ENCODE assay signal across 8 cellular contexts in genomic region chr2:112941753-112942653, GRCh38. TPM values are rescaled to one million over a fixed set of nuclear protein-coding genes. Genes with fewer than 3 reads are reported as not detected.
A peak's percentile ranks its signal among the peaks of the same experiment; 100 is the strongest.
DNase-seq lines count a peak whose midpoint lies in the region; ATAC-seq lines count a peak whose summit lies in the region.

No MANE protein-coding gene starts in this region.

- ATAC-seq in GM18511 (IDR thresholded peaks at IDR 0.05; ENCODE audit: unreplicated experiment) (peak; percentile 80), HG03060 (IDR thresholded peaks at IDR 0.05; ENCODE audit: low read depth, unreplicated experiment) (peak; percentile 52)

- DNase-seq in AG20443 (ENCODE audit: low spot score): peak; percentile 86
- DNase-seq in NCI-H2227 (lab: John Stamatoyannopoulos, UW; ENCODE audit: unreplicated experiment): peak; percentile 88
- peak; percentile 37 to 69 for DNase-seq in activated CD4-positive, alpha-beta T cell treated with anti-CD3 and anti-CD28 coated beads for 24 hours (ENCODE audit: low read depth in 2 of 2)
- DNase-seq in dedifferentiated amniotic fluid mesenchymal stem cell (ENCODE audit: extremely low spot score): peak; percentile 55
- peak; percentile 81 to 83 for DNase-seq in lung microvascular endothelial cell (ENCODE audit: low read depth in 2 of 2)
- peak; percentile 47 to 51 for DNase-seq in stimulated activated CD8-positive, alpha-beta memory T cell treated with anti-CD3 and anti-CD28 coated beads, Interleukin-15, amount 100 ng/mL, for 48 hours (ENCODE audit: low read depth in 2 of 2)

RNA-seq across cellular contexts. Expression of gene IL37, which starts 31.0 kb away (rescaled TPM):
- not detected in 2 replicates for total RNA-seq in lung microvascular endothelial cell

RNA-seq across cellular contexts. Expression of gene IL36G, which starts 35.8 kb away (rescaled TPM):
- not detected in 2 replicates for total RNA-seq in lung microvascular endothelial cell

Comparison
In these comparisons a context has a peak if more than half of its experiments do, and no peak if none do; other contexts are left out.
1. Peak in every context shown above with its lines: DNase-seq and ATAC-seq.